8 cellular contexts compared by ENCODE assay signal in genomic region chr9:126317513-126317912, GRCh38. TPM values are rescaled to one million over a fixed set of nuclear protein-coding genes. Genes with fewer than 3 reads are reported as not detected.
DNase-seq lines count a peak whose midpoint lies in the region; ATAC-seq and TF ChIP-seq lines count a peak whose summit lies in the region.

No MANE protein-coding gene starts in this region.

- H3K4me1 ChIP-seq in gastrocnemius medialis = no peaks in the 10 kb centered on the region

- TF ChIP-seq POLR2A in gastrocnemius medialis (IDR thresholded peaks at IDR 0.05) = no peak

- H3K36me3 Mint-ChIP-seq in effector memory CD8-positive, alpha-beta T cell (ENCODE audit: insufficient read depth) = peaks cover 2% of the 10 kb centered on the region

- H3K9me3 ChIP-seq in gastrocnemius medialis = no peaks in the 10 kb centered on the region

- H3K9me3 Mint-ChIP-seq in effector memory CD8-positive, alpha-beta T cell = no peaks in the 10 kb centered on the region

- no peak overlapping the region for H3K27ac ChIP-seq in gastrocnemius medialis

- H3K27me3 Mint-ChIP-seq in effector memory CD8-positive, alpha-beta T cell = no peaks in the 10 kb centered on the region

- DNase-seq in GM10266 (ENCODE audit: extremely low spot score) (no peak), SK-MEL-5 (ENCODE audit: low read depth, low spot score) (peak; percentile 32), gastrocnemius medialis (peak; percentile 44 to 48), NCI-H2196 (lab: John Stamatoyannopoulos, UW; ENCODE audit: unreplicated experiment) (no peak), OCI-M1 (lab: John Stamatoyannopoulos, UW) (no peak), putamen (ENCODE audit: low spot score) (no peak)
- peak; percentile 42 to 52 (median 49) for DNase-seq in effector memory CD8-positive, alpha-beta T cell

- ATAC-seq in effector memory CD8-positive, alpha-beta T cell (replicated peaks) = peak; percentile 85
- ATAC-seq in gastrocnemius medialis = peak; percentile 73 to 77
- no peak for ATAC-seq in GM19467 (IDR thresholded peaks at IDR 0.05; ENCODE audit: unreplicated experiment)

- no peak overlapping the region for H3K4me3 ChIP-seq in gastrocnemius medialis

- no peaks in the 10 kb centered on the region for H3K27me3 ChIP-seq in gastrocnemius medialis

- peaks cover 0 to 10% of the 10 kb centered on the region in 2 donors for H3K4me1 Mint-ChIP-seq in effector memory CD8-positive, alpha-beta T cell (ENCODE audit: low read depth in 2 of 2)

- intact Hi-C loops in gastrocnemius medialis (cut with DNase I; ENCODE audit: low total_unique reads) = loop anchor here (1.0 kb wide), 1 partner anchor 81 kb away; no protein-coding TSS in a partner anchor

- H3K4me3 Mint-ChIP-seq in effector memory CD8-positive, alpha-beta T cell = no peak overlapping the region

- peak overlapping the region; percentile 15 to 52 for H3K27ac Mint-ChIP-seq in effector memory CD8-positive, alpha-beta T cell

- in situ Hi-C loops in SK-MEL-5 (cut with HindIII; ENCODE audit: low pct_unique_long_range_greater_than_20kb, low sequenced_read_pairs) = no loop called here
- in situ Hi-C loops in gastrocnemius medialis (cut with MboI; ENCODE audit: low sequenced_read_pairs in 4 of 4) = loop anchor here (5.0 to 25.0 kb wide), 4 partner anchors 80 to 177 kb away; no protein-coding TSS in a partner anchor

- H3K36me3 ChIP-seq in gastrocnemius medialis = no peaks in the 10 kb centered on the region

- TF ChIP-seq CTCF in GM10266 (IDR thresholded peaks at IDR 0.05; ENCODE audit: control insufficient read depth, insufficient read depth, low read depth, missing control alignments) = peak; percentile 20
- TF ChIP-seq CTCF in gastrocnemius medialis (IDR thresholded peaks at IDR 0.05 in 4 of 5, conservative IDR thresholded peaks at IDR 0.05 in 1 of 5) = peak; percentile 52 to 71 (median 65)

RNA-seq across cellular contexts. Expression of gene MVB12B, which starts 9.1 kb away (rescaled TPM):
- 3.1 and 4.0 TPM in 2 replicates for total RNA-seq in SK-MEL-5 (2014; rRNA removed; shearing (Covaris generic))
- 5.7 and 8.1 TPM in 2 replicates for polyA plus RNA-seq in SK-MEL-5 (2015; cell fraction: cytosol; rRNA removed)
- polyA plus RNA-seq in SK-MEL-5 (2015; cell fraction: nucleus; rRNA removed) = 3.9 and 4.3 TPM in 2 replicates
- total RNA-seq in gastrocnemius medialis = 10 to 100 TPM in 2 of 4 donors, 1 to 10 TPM in 2; 6.1 to 18.0 (median 13.2) TPM

Comparison
In these comparisons a context has a peak if more than half of its experiments do, and no peak if none do; other contexts are left out.
1. DNase-seq: peak in SK-MEL-5 (single experiment), effector memory CD8-positive, alpha-beta T cell (3 of 3) and gastrocnemius medialis (2 of 2); none in GM10266 (single experiment), NCI-H2196 (single experiment), OCI-M1 (single experiment) and putamen (single experiment).